Comparison of ENCODE assay signal across 24 cellular contexts in the genomic region with DNA sequence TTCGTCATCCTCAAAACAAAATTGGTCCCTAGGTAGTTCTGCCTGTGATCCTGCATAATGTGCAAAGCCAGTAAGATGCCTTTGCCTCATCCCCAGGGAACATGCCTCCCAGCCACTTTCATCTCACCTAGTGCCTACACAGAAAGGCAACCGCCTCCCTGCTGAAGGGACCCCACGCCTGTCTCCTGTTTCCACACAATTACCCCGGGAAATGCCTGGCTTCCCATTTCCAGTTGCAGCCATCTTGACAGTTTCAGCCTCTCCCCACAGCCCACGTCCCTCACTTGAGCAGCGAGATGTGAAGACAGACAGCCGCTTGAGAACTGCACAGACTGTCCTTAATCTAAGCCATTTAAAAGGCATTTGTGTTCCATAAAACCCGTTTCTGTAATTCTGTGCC.
"Had no signal": no experiment of that assay in that cellular context is flagged by ENCODE, and none has a peak within 500 bp of the region (broad histone marks: within the 10 kb centered on the region; RNA-seq: fewer than 3 reads in every experiment).

No MANE protein-coding gene starts in this region.

- H3K27ac ChIP-seq: dorsolateral prefrontal cortex, epithelial cell of prostate, left lung, parathyroid adenoma, right atrium auricular region, stomach, thyroid gland, vagina had no signal

- H3K4me1 ChIP-seq: parathyroid adenoma, right atrium auricular region, thyroid gland had no signal

- H3K4me3 Mint-ChIP-seq: endodermal cell; naive thymus-derived CD8-positive, alpha-beta T cell; neural crest cell had no signal

- DNase-seq: dorsolateral prefrontal cortex; effector CD8-positive, alpha-beta T cell; endodermal cell; foreskin melanocyte; kidney; left lung; mesendoderm; midbrain; naive thymus-derived CD8-positive, alpha-beta T cell; stimulated activated CD4-positive, alpha-beta T cell treated with anti-CD3 and anti-CD28 coated beads, Interleukin-12 subunit alpha, Interleukin-12 subunit beta, amount 100 ng/mL, for 4 hours; stimulated activated CD4-positive, alpha-beta T cell treated with anti-CD3 and anti-CD28 coated beads, Interleukin-1b, Interleukin-23, amount 100 ng/mL, for 48 hours; stimulated activated CD4-positive, alpha-beta T cell treated with anti-CD3 and anti-CD28 coated beads, Interleukin-4, amount 100 ng/mL, for 1 hour; stimulated activated CD8-positive, alpha-beta memory T cell treated with anti-CD3 and anti-CD28 coated beads, Interleukin-4, amount 100 ng/mL, for 48 hours; stimulated activated naive CD4-positive, alpha-beta T cell treated with Interleukin-2 at 50 U/mL for 16 hours; stomach; thyroid gland; trophoblast cell had no signal

- H3K4me3 ChIP-seq: dorsolateral prefrontal cortex, left lung, right atrium auricular region, smooth muscle cell, stomach, thyroid gland, vagina had no signal

- H3K9ac ChIP-seq: parathyroid adenoma had no signal

- H3K9me3 Mint-ChIP-seq: endodermal cell; naive thymus-derived CD8-positive, alpha-beta T cell; neural crest cell had no signal

- H3K36me3 Mint-ChIP-seq: naive thymus-derived CD8-positive, alpha-beta T cell had no signal

- H2AFZ ChIP-seq: parathyroid adenoma had no signal

- H3K4me2 ChIP-seq: smooth muscle cell had no signal

- H3K27me3 ChIP-seq: right atrium auricular region, thyroid gland, vagina had no signal

- H3K9me3 ChIP-seq: left lung, right atrium auricular region, stomach, thyroid gland, vagina had no signal

- H3K27ac Mint-ChIP-seq: naive thymus-derived CD8-positive, alpha-beta T cell; progenitor cell of endocrine pancreas had no signal

- H3K36me3 ChIP-seq: left lung, right atrium auricular region, stomach, thyroid gland, vagina had no signal
